ENCODE assay signal across 1 cellular context in the genomic region with DNA sequence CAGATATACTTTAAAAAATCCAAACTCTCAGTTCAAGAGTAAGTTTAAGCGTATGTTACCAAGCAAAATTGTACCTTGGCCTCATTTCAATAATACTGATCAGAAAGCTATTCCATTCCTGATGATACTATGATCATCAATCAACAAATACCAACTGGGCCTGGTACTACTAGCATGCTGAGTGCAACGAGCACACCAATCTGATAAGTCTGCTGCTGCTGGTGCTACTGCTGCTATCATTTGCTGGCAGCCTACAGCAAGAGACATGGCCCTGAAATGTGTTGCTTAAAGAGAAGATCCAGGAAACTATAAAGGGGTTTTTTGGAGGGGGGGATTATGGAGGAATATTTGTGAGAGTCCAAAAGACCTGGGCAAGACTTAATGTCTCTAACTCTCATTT.
A peak's percentile ranks its signal among the peaks of the same experiment; 100 is the strongest.
TF ChIP-seq lines count a peak whose summit lies in the region.

No MANE protein-coding gene starts in this region.

TF ChIP-seq in K562, 482 proteins besides CTCF, POLR2A, EP300 and RAD21 (continued from another document and continues in another):
- TF ChIP-seq, protein P1, sequence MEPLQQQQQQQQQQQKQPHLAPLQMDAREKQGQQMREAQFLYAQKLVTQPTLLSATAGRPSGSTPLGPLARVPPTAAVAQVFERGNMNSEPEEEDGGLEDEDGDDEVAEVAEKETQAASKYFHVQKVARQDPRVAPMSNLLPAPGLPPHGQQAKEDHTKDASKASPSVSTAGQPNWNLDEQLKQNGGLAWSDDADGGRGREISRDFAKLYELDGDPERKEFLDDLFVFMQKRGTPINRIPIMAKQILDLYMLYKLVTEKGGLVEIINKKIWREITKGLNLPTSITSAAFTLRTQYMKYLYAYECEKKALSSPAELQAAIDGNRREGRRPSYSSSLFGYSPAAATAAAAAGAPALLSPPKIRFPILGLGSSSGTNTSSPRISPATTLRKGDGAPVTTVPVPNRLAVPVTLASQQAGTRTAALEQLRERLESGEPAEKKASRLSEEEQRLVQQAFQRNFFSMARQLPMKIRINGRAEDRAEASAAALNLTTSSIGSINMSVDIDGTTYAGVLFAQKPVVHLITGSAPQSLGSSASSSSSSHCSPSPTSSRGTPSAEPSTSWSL (CRISPR knock-in tag; IDR thresholded peaks at IDR 0.05; ENCODE audit: borderline replicate concordance): no peak
- TF ChIP-seq NEUROD1 (IDR thresholded peaks at IDR 0.05; ENCODE audit: borderline replicate concordance, low read depth, low read length, partially characterized antibody) (no peak), ZFP30 (CRISPR knock-in tag; IDR thresholded peaks at IDR 0.05; ENCODE audit: borderline replicate concordance) (no peak), KAT2B (IDR thresholded peaks at IDR 0.05; ENCODE audit: low read depth, low read length) (no peak), RFX5 (IDR thresholded peaks at IDR 0.05; ENCODE audit: low read depth, low read length) (no peak), GABPB1 (CRISPR knock-in tag; IDR thresholded peaks at IDR 0.05) (no peak), ZBTB17 (CRISPR knock-in tag; IDR thresholded peaks at IDR 0.05) (no peak), CREM (IDR thresholded peaks at IDR 0.05; ENCODE audit: low read depth) (peak; percentile 40; the same call in 1 of the 2 replicates), ZNF253 (CRISPR knock-in tag; conservative IDR thresholded peaks at IDR 0.05) (no peak), NFIC (IDR thresholded peaks at IDR 0.05) (peak; percentile 29), FOS (IDR thresholded peaks at IDR 0.05; ENCODE audit: extremely low read depth, insufficient read length) (no peak), KLF16 (IDR thresholded peaks at IDR 0.05) (no peak), FOXJ2 (tag; IDR thresholded peaks at IDR 0.05) (no peak), MEIS2 (IDR thresholded peaks at IDR 0.05; ENCODE audit: partially characterized antibody) (peak; percentile 58), TEAD4 (IDR thresholded peaks at IDR 0.05; ENCODE audit: low read length) (peak; percentile 74), TEAD4 (CRISPR knock-in tag; IDR thresholded peaks at IDR 0.05; ENCODE audit: borderline replicate concordance) (no peak), ZFX (CRISPR knock-in tag; IDR thresholded peaks at IDR 0.05) (0 out of 2 replicates have a peak, but pooled peaks have one; percentile 30), FOXJ3 (CRISPR knock-in tag; IDR thresholded peaks at IDR 0.05) (no peak), IFI16 (CRISPR knock-in tag; IDR thresholded peaks at IDR 0.05) (no peak), PHF21A (IDR thresholded peaks at IDR 0.05; ENCODE audit: borderline replicate concordance, low read depth) (no peak), ZNF217 (CRISPR knock-in tag; IDR thresholded peaks at IDR 0.05) (no peak), ZFPM2 (CRISPR knock-in tag; IDR thresholded peaks at IDR 0.05) (no peak), RBM25 (IDR thresholded peaks at IDR 0.05; ENCODE audit: low read depth, low read length, severe bottlenecking) (no peak)
- TF ChIP-seq, protein P2, sequence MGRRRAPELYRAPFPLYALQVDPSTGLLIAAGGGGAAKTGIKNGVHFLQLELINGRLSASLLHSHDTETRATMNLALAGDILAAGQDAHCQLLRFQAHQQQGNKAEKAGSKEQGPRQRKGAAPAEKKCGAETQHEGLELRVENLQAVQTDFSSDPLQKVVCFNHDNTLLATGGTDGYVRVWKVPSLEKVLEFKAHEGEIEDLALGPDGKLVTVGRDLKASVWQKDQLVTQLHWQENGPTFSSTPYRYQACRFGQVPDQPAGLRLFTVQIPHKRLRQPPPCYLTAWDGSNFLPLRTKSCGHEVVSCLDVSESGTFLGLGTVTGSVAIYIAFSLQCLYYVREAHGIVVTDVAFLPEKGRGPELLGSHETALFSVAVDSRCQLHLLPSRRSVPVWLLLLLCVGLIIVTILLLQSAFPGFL (CRISPR knock-in tag; IDR thresholded peaks at IDR 0.05): no peak
- TF ChIP-seq, protein P3, sequence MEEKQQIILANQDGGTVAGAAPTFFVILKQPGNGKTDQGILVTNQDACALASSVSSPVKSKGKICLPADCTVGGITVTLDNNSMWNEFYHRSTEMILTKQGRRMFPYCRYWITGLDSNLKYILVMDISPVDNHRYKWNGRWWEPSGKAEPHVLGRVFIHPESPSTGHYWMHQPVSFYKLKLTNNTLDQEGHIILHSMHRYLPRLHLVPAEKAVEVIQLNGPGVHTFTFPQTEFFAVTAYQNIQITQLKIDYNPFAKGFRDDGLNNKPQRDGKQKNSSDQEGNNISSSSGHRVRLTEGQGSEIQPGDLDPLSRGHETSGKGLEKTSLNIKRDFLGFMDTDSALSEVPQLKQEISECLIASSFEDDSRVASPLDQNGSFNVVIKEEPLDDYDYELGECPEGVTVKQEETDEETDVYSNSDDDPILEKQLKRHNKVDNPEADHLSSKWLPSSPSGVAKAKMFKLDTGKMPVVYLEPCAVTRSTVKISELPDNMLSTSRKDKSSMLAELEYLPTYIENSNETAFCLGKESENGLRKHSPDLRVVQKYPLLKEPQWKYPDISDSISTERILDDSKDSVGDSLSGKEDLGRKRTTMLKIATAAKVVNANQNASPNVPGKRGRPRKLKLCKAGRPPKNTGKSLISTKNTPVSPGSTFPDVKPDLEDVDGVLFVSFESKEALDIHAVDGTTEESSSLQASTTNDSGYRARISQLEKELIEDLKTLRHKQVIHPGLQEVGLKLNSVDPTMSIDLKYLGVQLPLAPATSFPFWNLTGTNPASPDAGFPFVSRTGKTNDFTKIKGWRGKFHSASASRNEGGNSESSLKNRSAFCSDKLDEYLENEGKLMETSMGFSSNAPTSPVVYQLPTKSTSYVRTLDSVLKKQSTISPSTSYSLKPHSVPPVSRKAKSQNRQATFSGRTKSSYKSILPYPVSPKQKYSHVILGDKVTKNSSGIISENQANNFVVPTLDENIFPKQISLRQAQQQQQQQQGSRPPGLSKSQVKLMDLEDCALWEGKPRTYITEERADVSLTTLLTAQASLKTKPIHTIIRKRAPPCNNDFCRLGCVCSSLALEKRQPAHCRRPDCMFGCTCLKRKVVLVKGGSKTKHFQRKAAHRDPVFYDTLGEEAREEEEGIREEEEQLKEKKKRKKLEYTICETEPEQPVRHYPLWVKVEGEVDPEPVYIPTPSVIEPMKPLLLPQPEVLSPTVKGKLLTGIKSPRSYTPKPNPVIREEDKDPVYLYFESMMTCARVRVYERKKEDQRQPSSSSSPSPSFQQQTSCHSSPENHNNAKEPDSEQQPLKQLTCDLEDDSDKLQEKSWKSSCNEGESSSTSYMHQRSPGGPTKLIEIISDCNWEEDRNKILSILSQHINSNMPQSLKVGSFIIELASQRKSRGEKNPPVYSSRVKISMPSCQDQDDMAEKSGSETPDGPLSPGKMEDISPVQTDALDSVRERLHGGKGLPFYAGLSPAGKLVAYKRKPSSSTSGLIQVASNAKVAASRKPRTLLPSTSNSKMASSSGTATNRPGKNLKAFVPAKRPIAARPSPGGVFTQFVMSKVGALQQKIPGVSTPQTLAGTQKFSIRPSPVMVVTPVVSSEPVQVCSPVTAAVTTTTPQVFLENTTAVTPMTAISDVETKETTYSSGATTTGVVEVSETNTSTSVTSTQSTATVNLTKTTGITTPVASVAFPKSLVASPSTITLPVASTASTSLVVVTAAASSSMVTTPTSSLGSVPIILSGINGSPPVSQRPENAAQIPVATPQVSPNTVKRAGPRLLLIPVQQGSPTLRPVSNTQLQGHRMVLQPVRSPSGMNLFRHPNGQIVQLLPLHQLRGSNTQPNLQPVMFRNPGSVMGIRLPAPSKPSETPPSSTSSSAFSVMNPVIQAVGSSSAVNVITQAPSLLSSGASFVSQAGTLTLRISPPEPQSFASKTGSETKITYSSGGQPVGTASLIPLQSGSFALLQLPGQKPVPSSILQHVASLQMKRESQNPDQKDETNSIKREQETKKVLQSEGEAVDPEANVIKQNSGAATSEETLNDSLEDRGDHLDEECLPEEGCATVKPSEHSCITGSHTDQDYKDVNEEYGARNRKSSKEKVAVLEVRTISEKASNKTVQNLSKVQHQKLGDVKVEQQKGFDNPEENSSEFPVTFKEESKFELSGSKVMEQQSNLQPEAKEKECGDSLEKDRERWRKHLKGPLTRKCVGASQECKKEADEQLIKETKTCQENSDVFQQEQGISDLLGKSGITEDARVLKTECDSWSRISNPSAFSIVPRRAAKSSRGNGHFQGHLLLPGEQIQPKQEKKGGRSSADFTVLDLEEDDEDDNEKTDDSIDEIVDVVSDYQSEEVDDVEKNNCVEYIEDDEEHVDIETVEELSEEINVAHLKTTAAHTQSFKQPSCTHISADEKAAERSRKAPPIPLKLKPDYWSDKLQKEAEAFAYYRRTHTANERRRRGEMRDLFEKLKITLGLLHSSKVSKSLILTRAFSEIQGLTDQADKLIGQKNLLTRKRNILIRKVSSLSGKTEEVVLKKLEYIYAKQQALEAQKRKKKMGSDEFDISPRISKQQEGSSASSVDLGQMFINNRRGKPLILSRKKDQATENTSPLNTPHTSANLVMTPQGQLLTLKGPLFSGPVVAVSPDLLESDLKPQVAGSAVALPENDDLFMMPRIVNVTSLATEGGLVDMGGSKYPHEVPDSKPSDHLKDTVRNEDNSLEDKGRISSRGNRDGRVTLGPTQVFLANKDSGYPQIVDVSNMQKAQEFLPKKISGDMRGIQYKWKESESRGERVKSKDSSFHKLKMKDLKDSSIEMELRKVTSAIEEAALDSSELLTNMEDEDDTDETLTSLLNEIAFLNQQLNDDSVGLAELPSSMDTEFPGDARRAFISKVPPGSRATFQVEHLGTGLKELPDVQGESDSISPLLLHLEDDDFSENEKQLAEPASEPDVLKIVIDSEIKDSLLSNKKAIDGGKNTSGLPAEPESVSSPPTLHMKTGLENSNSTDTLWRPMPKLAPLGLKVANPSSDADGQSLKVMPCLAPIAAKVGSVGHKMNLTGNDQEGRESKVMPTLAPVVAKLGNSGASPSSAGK (IDR thresholded peaks at IDR 0.05): peak; percentile 56
- TF ChIP-seq, protein P4, sequence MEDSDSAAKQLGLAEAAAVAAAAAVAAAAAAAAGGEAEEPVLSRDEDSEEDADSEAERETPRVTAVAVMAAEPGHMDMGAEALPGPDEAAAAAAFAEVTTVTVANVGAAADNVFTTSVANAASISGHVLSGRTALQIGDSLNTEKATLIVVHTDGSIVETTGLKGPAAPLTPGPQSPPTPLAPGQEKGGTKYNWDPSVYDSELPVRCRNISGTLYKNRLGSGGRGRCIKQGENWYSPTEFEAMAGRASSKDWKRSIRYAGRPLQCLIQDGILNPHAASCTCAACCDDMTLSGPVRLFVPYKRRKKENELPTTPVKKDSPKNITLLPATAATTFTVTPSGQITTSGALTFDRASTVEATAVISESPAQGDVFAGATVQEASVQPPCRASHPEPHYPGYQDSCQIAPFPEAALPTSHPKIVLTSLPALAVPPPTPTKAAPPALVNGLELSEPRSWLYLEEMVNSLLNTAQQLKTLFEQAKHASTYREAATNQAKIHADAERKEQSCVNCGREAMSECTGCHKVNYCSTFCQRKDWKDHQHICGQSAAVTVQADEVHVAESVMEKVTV (CRISPR knock-in tag; IDR thresholded peaks at IDR 0.05): no peak
- TF ChIP-seq, protein P5, sequence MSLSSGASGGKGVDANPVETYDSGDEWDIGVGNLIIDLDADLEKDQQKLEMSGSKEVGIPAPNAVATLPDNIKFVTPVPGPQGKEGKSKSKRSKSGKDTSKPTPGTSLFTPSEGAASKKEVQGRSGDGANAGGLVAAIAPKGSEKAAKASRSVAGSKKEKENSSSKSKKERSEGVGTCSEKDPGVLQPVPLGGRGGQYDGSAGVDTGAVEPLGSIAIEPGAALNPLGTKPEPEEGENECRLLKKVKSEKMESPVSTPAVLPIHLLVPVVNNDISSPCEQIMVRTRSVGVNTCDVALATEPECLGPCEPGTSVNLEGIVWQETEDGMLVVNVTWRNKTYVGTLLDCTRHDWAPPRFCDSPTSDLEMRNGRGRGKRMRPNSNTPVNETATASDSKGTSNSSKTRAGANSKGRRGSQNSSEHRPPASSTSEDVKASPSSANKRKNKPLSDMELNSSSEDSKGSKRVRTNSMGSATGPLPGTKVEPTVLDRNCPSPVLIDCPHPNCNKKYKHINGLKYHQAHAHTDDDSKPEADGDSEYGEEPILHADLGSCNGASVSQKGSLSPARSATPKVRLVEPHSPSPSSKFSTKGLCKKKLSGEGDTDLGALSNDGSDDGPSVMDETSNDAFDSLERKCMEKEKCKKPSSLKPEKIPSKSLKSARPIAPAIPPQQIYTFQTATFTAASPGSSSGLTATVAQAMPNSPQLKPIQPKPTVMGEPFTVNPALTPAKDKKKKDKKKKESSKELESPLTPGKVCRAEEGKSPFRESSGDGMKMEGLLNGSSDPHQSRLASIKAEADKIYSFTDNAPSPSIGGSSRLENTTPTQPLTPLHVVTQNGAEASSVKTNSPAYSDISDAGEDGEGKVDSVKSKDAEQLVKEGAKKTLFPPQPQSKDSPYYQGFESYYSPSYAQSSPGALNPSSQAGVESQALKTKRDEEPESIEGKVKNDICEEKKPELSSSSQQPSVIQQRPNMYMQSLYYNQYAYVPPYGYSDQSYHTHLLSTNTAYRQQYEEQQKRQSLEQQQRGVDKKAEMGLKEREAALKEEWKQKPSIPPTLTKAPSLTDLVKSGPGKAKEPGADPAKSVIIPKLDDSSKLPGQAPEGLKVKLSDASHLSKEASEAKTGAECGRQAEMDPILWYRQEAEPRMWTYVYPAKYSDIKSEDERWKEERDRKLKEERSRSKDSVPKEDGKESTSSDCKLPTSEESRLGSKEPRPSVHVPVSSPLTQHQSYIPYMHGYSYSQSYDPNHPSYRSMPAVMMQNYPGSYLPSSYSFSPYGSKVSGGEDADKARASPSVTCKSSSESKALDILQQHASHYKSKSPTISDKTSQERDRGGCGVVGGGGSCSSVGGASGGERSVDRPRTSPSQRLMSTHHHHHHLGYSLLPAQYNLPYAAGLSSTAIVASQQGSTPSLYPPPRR (CRISPR knock-in tag; IDR thresholded peaks at IDR 0.05; ENCODE audit: borderline replicate concordance): no peak
- TF ChIP-seq, protein P6, sequence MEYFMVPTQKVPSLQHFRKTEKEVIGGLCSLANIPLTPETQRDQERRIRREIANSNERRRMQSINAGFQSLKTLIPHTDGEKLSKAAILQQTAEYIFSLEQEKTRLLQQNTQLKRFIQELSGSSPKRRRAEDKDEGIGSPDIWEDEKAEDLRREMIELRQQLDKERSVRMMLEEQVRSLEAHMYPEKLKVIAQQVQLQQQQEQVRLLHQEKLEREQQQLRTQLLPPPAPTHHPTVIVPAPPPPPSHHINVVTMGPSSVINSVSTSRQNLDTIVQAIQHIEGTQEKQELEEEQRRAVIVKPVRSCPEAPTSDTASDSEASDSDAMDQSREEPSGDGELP (CRISPR knock-in tag; IDR thresholded peaks at IDR 0.05; ENCODE audit: borderline replicate concordance): no peak
- TF ChIP-seq, protein P7, sequence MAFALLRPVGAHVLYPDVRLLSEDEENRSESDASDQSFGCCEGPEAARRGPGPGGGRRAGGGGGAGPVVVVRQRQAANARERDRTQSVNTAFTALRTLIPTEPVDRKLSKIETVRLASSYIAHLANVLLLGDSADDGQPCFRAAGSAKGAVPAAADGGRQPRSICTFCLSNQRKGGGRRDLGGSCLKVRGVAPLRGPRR (CRISPR knock-in tag; IDR thresholded peaks at IDR 0.05): no peak
